2 cellular contexts compared by ENCODE assay signal in genomic region chr14:104723651-104724406, GRCh38.
A peak's percentile ranks its signal among the peaks of the same experiment; 100 is the strongest.
TF ChIP-seq lines count a peak whose summit lies in the region.

ADSS1 (plus strand) TSS chr14:104724229; CDS start chr14:104724271, 42 bp downstream.

TF ChIP-seq in A549, 52 proteins besides CTCF, POLR2A, EP300 and RAD21 (continued from another document):
- peak; percentile 67; the same call in 1 of the 3 replicates for TF ChIP-seq BCL3 (IDR thresholded peaks at IDR 0.05)
- 0 out of 2 replicates have a peak, but pooled peaks have one; percentile 18 for TF ChIP-seq MAX (IDR thresholded peaks at IDR 0.05)
- TF ChIP-seq ATOH8 (CRISPR knock-in tag; IDR thresholded peaks at IDR 0.05; ENCODE audit: low read depth) = no peak
- TF ChIP-seq RCOR1 (IDR thresholded peaks at IDR 0.05; ENCODE audit: low read depth, low read length) = no peak
- no peak for TF ChIP-seq ESRRA (IDR thresholded peaks at IDR 0.05; ENCODE audit: borderline replicate concordance, low read length)
- TF ChIP-seq NR3C1 (IDR thresholded peaks at IDR 0.05) = no peak
- TF ChIP-seq JUN (IDR thresholded peaks at IDR 0.05) = peak; percentile 52 to 92; a peak in 4 of 5 replicates
- TF ChIP-seq HOXA7 (CRISPR knock-in tag; IDR thresholded peaks at IDR 0.05) = no peak
- TF ChIP-seq SREBF2 (IDR thresholded peaks at IDR 0.05) = no peak
- no peak for TF ChIP-seq HES2 (IDR thresholded peaks at IDR 0.05)
- no peak for TF ChIP-seq ZFP36 (IDR thresholded peaks at IDR 0.05; ENCODE audit: borderline replicate concordance, partially characterized antibody)
- no peak for TF ChIP-seq RFX5 (IDR thresholded peaks at IDR 0.05)
- TF ChIP-seq CBX2 (IDR thresholded peaks at IDR 0.05; ENCODE audit: borderline replicate concordance, low read depth) = no peak
- no peak for TF ChIP-seq HEYL (CRISPR knock-in tag; IDR thresholded peaks at IDR 0.05)
- TF ChIP-seq NPAS2 (CRISPR knock-in tag; IDR thresholded peaks at IDR 0.05; ENCODE audit: borderline replicate concordance) = no peak
- no peak for TF ChIP-seq CHD4 (IDR thresholded peaks at IDR 0.05; ENCODE audit: borderline replicate concordance)
- no peak for TF ChIP-seq MYC (IDR thresholded peaks at IDR 0.05; ENCODE audit: borderline replicate concordance, low read length)
- TF ChIP-seq MAZ (IDR thresholded peaks at IDR 0.05; ENCODE audit: borderline replicate concordance, low read depth, low read length) = 0 out of 2 replicates have a peak, but pooled peaks have one; percentile 41

TF ChIP-seq in K562, 482 proteins besides CTCF, POLR2A, EP300 and RAD21 (continued from another document and continues in another):
- TF ChIP-seq FOXP4 (CRISPR knock-in tag; IDR thresholded peaks at IDR 0.05; ENCODE audit: borderline replicate concordance) = no peak
- TF ChIP-seq HDAC8 (tag; IDR thresholded peaks at IDR 0.05) = no peak
- peak; percentile 59 for TF ChIP-seq TAF1 (IDR thresholded peaks at IDR 0.05; ENCODE audit: control insufficient read depth, extremely low read depth, insufficient read depth, low read length, severe bottlenecking)
- TF ChIP-seq ZFX (CRISPR knock-in tag; IDR thresholded peaks at IDR 0.05) = peak; percentile 31; the same call in 1 of the 2 replicates
- TF ChIP-seq TCF3 (CRISPR knock-in tag; IDR thresholded peaks at IDR 0.05) = no peak
- TF ChIP-seq CCNT2 (IDR thresholded peaks at IDR 0.05; ENCODE audit: borderline replicate concordance, extremely low read depth, insufficient read length, low read depth, low read length) = peak; percentile 21
- no peak for TF ChIP-seq ARID2 (IDR thresholded peaks at IDR 0.05)
- TF ChIP-seq GTF2E2 (tag; IDR thresholded peaks at IDR 0.05) = peak; percentile 51; the same call in 1 of the 2 replicates
- TF ChIP-seq ID3 (CRISPR knock-in tag; IDR thresholded peaks at IDR 0.05) = no peak
- peak; percentile 39; the same call in 1 of the 2 replicates for TF ChIP-seq ID3 (tag; IDR thresholded peaks at IDR 0.05)
- TF ChIP-seq NFIC (IDR thresholded peaks at IDR 0.05) = 0 out of 2 replicates have a peak, but pooled peaks have one; percentile 22
- peak; percentile 84 for TF ChIP-seq POLR2G (IDR thresholded peaks at IDR 0.05; ENCODE audit: low read depth, low read length)
- peak; percentile 42; the same call in 1 of the 2 replicates for TF ChIP-seq NR2C1 (IDR thresholded peaks at IDR 0.05)
- peak; percentile 30; the same call in 1 of the 2 replicates for TF ChIP-seq NR2C1 (tag; IDR thresholded peaks at IDR 0.05)
- no peak for TF ChIP-seq FOXJ3 (CRISPR knock-in tag; IDR thresholded peaks at IDR 0.05)
- peak; percentile 71 for TF ChIP-seq RBFOX2 (IDR thresholded peaks at IDR 0.05; ENCODE audit: low read depth, low read length)
- TF ChIP-seq HNRNPL (IDR thresholded peaks at IDR 0.05; ENCODE audit: low read depth, low read length) = 0 out of 2 replicates have a peak, but pooled peaks have one; percentile 54
- peak; percentile 41; the same call in 1 of the 2 replicates for TF ChIP-seq SMC3 (conservative IDR thresholded peaks at IDR 0.05; ENCODE audit: insufficient read depth, low read depth, low read length)
- 0 out of 2 replicates have a peak, but pooled peaks have one; percentile 22 for TF ChIP-seq ATF7 (IDR thresholded peaks at IDR 0.05)
- TF ChIP-seq NRF1 (conservative IDR thresholded peaks at IDR 0.05 in 1 of 2, IDR thresholded peaks at IDR 0.05 in 1 of 2) = peak in 1 of 2 experiments; percentile 18; a peak in 1 of 4 replicates
- TF ChIP-seq FIP1L1 (IDR thresholded peaks at IDR 0.05; ENCODE audit: low read depth, low read length, poor library complexity, severe bottlenecking) = peak; percentile 75
- TF ChIP-seq HINFP (tag; conservative IDR thresholded peaks at IDR 0.05; ENCODE audit: low read depth) = no peak
- no peak for TF ChIP-seq RREB1 (CRISPR knock-in tag; IDR thresholded peaks at IDR 0.05)
- peak; percentile 73 for TF ChIP-seq ZBTB7A (IDR thresholded peaks at IDR 0.05; ENCODE audit: borderline replicate concordance, control insufficient read depth, low read depth, low read length)
- 0 out of 2 replicates have a peak, but pooled peaks have one; percentile 26 for TF ChIP-seq SMARCA5 (IDR thresholded peaks at IDR 0.05)
- 0 out of 2 replicates have a peak, but pooled peaks have one; percentile 46 for TF ChIP-seq SMARCE1 (IDR thresholded peaks at IDR 0.05)
- no peak for TF ChIP-seq MTA2 (IDR thresholded peaks at IDR 0.05; ENCODE audit: low read depth)
- 0 out of 2 replicates have a peak, but pooled peaks have one; percentile 35 for TF ChIP-seq ETV5 (CRISPR knock-in tag; IDR thresholded peaks at IDR 0.05; ENCODE audit: low read depth)
- peak; percentile 83; the same call in 1 of the 2 replicates for TF ChIP-seq PHF8 (IDR thresholded peaks at IDR 0.05; ENCODE audit: borderline replicate concordance, low read length)
- TF ChIP-seq NFIX (CRISPR knock-in tag; IDR thresholded peaks at IDR 0.05; ENCODE audit: low read depth) = no peak
- no peak for TF ChIP-seq CREB3 (tag; conservative IDR thresholded peaks at IDR 0.05; ENCODE audit: low read depth)
- no peak for TF ChIP-seq NBN (IDR thresholded peaks at IDR 0.05; ENCODE audit: low read depth)
- peak; percentile 69; the same call in 1 of the 2 replicates for TF ChIP-seq MTA3 (IDR thresholded peaks at IDR 0.05; ENCODE audit: borderline replicate concordance)
- TF ChIP-seq NCOA1 (IDR thresholded peaks at IDR 0.05; ENCODE audit: low read depth) = no peak
- no peak for TF ChIP-seq SFPQ (IDR thresholded peaks at IDR 0.05; ENCODE audit: low read depth, low read length)
- peak; percentile 65; the same call in 1 of the 2 replicates for TF ChIP-seq ZNF316 (IDR thresholded peaks at IDR 0.05)
- TF ChIP-seq RFX7 (CRISPR knock-in tag; IDR thresholded peaks at IDR 0.05) = no peak
- no peak for TF ChIP-seq ZBTB2 (IDR thresholded peaks at IDR 0.05)
- no peak for TF ChIP-seq ZNF253 (CRISPR knock-in tag; conservative IDR thresholded peaks at IDR 0.05)
- TF ChIP-seq HMGN3 (IDR thresholded peaks at IDR 0.05; ENCODE audit: borderline replicate concordance, extremely low read depth, insufficient read length, low read depth, low read length) = peak; percentile 13
- TF ChIP-seq SAFB (IDR thresholded peaks at IDR 0.05; ENCODE audit: borderline replicate concordance, low read depth, low read length) = peak; percentile 59; the same call in 1 of the 2 replicates
- TF ChIP-seq GATA2 (CRISPR knock-in tag; IDR thresholded peaks at IDR 0.05) = no peak
- peak; percentile 72 for TF ChIP-seq SP1 (CRISPR knock-in tag; IDR thresholded peaks at IDR 0.05)
- TF ChIP-seq ZBTB26 (CRISPR knock-in tag; IDR thresholded peaks at IDR 0.05) = no peak
